In genomic region chr7:833601-834258, GRCh38 we compare ENCODE assay signal across 13 cellular contexts. TPM values are rescaled to one million over a fixed set of nuclear protein-coding genes. Genes with fewer than 3 reads are reported as not detected.
DNase-seq lines count a peak whose midpoint lies in the region; TF ChIP-seq lines count a peak whose summit lies in the region.
"Had no signal": no experiment of that assay in that cellular context is flagged by ENCODE, and none has a peak within 500 bp of the region (broad histone marks: within the 10 kb centered on the region; RNA-seq: fewer than 3 reads in every experiment).

No MANE protein-coding gene starts in this region.

- POLR2A ChIA-PET in HEK293 (lab: Yijun Ruan, JAX), result no interaction called here

- no peak overlapping the region for H4K8ac ChIP-seq in mesendoderm (ENCODE audit: low read depth, low read length)

- no peak overlapping the region for H3K23ac ChIP-seq in mesendoderm (ENCODE audit: low read length)

- CTCF ChIA-PET in HEK293 (lab: Yijun Ruan, JAX), result interaction anchor here (0.6 to 1.3 kb wide), 3 partner anchors 15 to 62 kb away, joined by 3 to 5 read pairs (median 3); no protein-coding TSS in a partner anchor

- peaks cover 6 to 9% of the 10 kb centered on the region in 2 experiments; a peak in 2 of 3 replicates for H3K36me3 ChIP-seq in HEK293 (ENCODE audit: control insufficient read depth in 2 of 2, insufficient read depth in 1 of 2, low read length in 2 of 2)
- H3K36me3 ChIP-seq in ascending aorta, result peaks cover 2 to 3% of the 10 kb centered on the region in 2 donors
- H3K36me3 ChIP-seq in right atrium auricular region, result no peaks in the 10 kb centered on the region
- peaks cover 0 to 37% (median 7%) of the 10 kb centered on the region in 6 donors for H3K36me3 ChIP-seq in spleen
- peaks cover 5% of the 10 kb centered on the region for H3K36me3 ChIP-seq in mesendoderm (ENCODE audit: control insufficient read depth, insufficient read depth, low read length)

- no peak overlapping the region for H2BK120ac ChIP-seq in mesendoderm (ENCODE audit: low read depth, low read length)

- H2AK5ac ChIP-seq in mesendoderm (ENCODE audit: low read length), result no peak overlapping the region

- H3K4me3 ChIP-seq in HEK293 (ENCODE audit: low read depth, low read length) (no peak overlapping the region), ascending aorta (no peak overlapping the region), right atrium auricular region (no peak overlapping the region), spleen (no peak overlapping the region), mesendoderm (ENCODE audit: low read length) (no peak overlapping the region)

- H3K79me1 ChIP-seq in mesendoderm (ENCODE audit: low read length), result peaks cover 28% of the 10 kb centered on the region

- intact Hi-C loops in ascending aorta (cut with DNase I), result loop anchor here (2.0 kb wide), 1 partner anchor 47 kb away; no protein-coding TSS in a partner anchor
- intact Hi-C loops in spleen (cut with DNase I; ENCODE audit: low total_unique reads), result loop anchor here (10.0 kb wide), 1 partner anchor 49 kb away; no protein-coding TSS in a partner anchor

- TF ChIP-seq POLR2A in spleen (IDR thresholded peaks at IDR 0.05), result no peak

- TF ChIP-seq CTCF in HEK293 (tag by site-specific recombination; IDR thresholded peaks at IDR 0.05), result no peak
- TF ChIP-seq CTCF in ascending aorta (IDR thresholded peaks at IDR 0.05), result no peak
- TF ChIP-seq CTCF in right atrium auricular region (IDR thresholded peaks at IDR 0.05), result no peak
- TF ChIP-seq CTCF in spleen (IDR thresholded peaks at IDR 0.05 in 8 of 11, conservative IDR thresholded peaks at IDR 0.05 in 3 of 11), result no peak

- H3K4ac ChIP-seq in mesendoderm (ENCODE audit: low read depth, low read length), result no peak overlapping the region

- H3K4me1 ChIP-seq in HEK293 (ENCODE audit: control insufficient read depth, insufficient read depth, low read length), result peaks cover 13% of the 10 kb centered on the region
- peaks cover 23 to 67% of the 10 kb centered on the region in 2 donors for H3K4me1 ChIP-seq in ascending aorta
- H3K4me1 ChIP-seq in right atrium auricular region, result peaks cover 0 to 94% of the 10 kb centered on the region in 2 donors
- H3K4me1 ChIP-seq in spleen, result peaks cover 21 to 79% (median 57%) of the 10 kb centered on the region in 6 donors
- H3K4me1 ChIP-seq in mesendoderm (ENCODE audit: control insufficient read depth, low read depth, low read length), result no peaks in the 10 kb centered on the region

- no peak overlapping the region for H2BK15ac ChIP-seq in mesendoderm (replicated peaks; ENCODE audit: low read depth)

- H3K27ac ChIP-seq in HEK293 (ENCODE audit: extremely low read depth, low read depth, low read length) (no peak overlapping the region), ascending aorta (peak overlapping the region; percentile 89 to 93), right atrium auricular region (peak overlapping the region; percentile 88 to 98), spleen (peak overlapping the region in 2 of 8 donors; percentile 14 to 82), mesendoderm (ENCODE audit: low read depth, low read length) (no peak overlapping the region)

- H2BK5ac ChIP-seq in mesendoderm (ENCODE audit: low read length), result no peak overlapping the region

- H3K4me2 ChIP-seq in mesendoderm (ENCODE audit: low read length), result no peak overlapping the region

- H3K27me3 ChIP-seq in ascending aorta (no peaks in the 10 kb centered on the region), right atrium auricular region (no peaks in the 10 kb centered on the region), spleen (replicated peaks in 1 of 7) (no peaks in the 10 kb centered on the region), mesendoderm (ENCODE audit: insufficient read depth, low read length, poor library complexity) (no peaks in the 10 kb centered on the region)

- no peak overlapping the region for H4K5ac ChIP-seq in mesendoderm (ENCODE audit: low read length)

- H3K9ac ChIP-seq in mesendoderm (ENCODE audit: low read length), result no peak overlapping the region
- H3K9ac ChIP-seq: parathyroid adenoma had no signal

- H3K9me3 ChIP-seq in HEK293 (ENCODE audit: control insufficient read depth, insufficient read depth, low read depth, low read length) (no peaks in the 10 kb centered on the region), ascending aorta (no peaks in the 10 kb centered on the region), right atrium auricular region (no peaks in the 10 kb centered on the region), spleen (no peaks in the 10 kb centered on the region)

- no peak overlapping the region for H3K56ac ChIP-seq in mesendoderm (ENCODE audit: low read length)

- no peak for DNase-seq in ascending aorta (ENCODE audit: low spot score in 2 of 2)
- DNase-seq in right atrium auricular region (ENCODE audit: low spot score), result no peak
- peak; percentile 48 for DNase-seq in spleen
- DNase-seq in activated T-cell treated with anti-CD3 and anti-CD28 coated beads for 4 hours, result no peak
- no peak for DNase-seq in SKM-1 (lab: John Stamatoyannopoulos, UW; ENCODE audit: unreplicated experiment)
- DNase-seq in mesendoderm, result no peak
- no peak for DNase-seq in NOMO-1 treated with DMSO at 0.1 percent for 48 hours (lab: John Stamatoyannopoulos, UW; ENCODE audit: unreplicated experiment)
- DNase-seq: activated CD4-positive, alpha-beta T cell treated with anti-CD3 and anti-CD28 coated beads for 4 hours; amniotic stem cell; NCI-H1092; NCI-H524 treated with DMSO at 0.1 percent for 48 hours had no signal

- H3K18ac ChIP-seq in mesendoderm (ENCODE audit: low read length), result no peak overlapping the region

- H3K79me2 ChIP-seq in mesendoderm (ENCODE audit: control insufficient read depth, insufficient read depth, low read length), result peaks cover 61% of the 10 kb centered on the region

- WGBS in spleen, 5 donors, result 78 to 96% (median 90%) methylated on average over 8 of the region's 8 CpGs
- WGBS in mesendoderm (ENCODE audit: extremely low coverage, insufficient coverage, low lambda C conversion rate), result no CpG with 5 or more reads among the region's 8 CpGs

TF ChIP-seq in HEK293, 187 proteins besides CTCF, POLR2A, EP300 and RAD21:
- TF ChIP-seq ZFHX2 (tag by site-specific recombination; conservative IDR thresholded peaks at IDR 0.05) (peak; percentile 54), ZNF211 (tag by site-specific recombination; IDR thresholded peaks at IDR 0.05; ENCODE audit: low read depth) (no peak), EGR2 (tag by site-specific recombination; IDR thresholded peaks at IDR 0.05; ENCODE audit: low read depth) (peak; percentile 83)

RNA-seq across cellular contexts. Expression of gene SUN1, which starts 1.5 kb away (rescaled TPM):
- total RNA-seq in ascending aorta (186 TPM), right atrium auricular region (10 to 100 TPM; 84.4 to 97.5 TPM), spleen (100 to 1,000 TPM; 103 to 181 (median 154) TPM)
- 10 to 100 TPM; 33.2 to 59.5 (median 54.9) TPM for polyA plus RNA-seq in spleen
- polyA plus RNA-seq in mesendoderm (2013, experiment 1 of 2), result 47.7 TPM
- 47.9 TPM for polyA plus RNA-seq in mesendoderm (2013, experiment 2 of 2)

RNA-seq across cellular contexts. Expression of gene GET4, which starts 42.6 kb away (rescaled TPM):
- total RNA-seq in ascending aorta (4.2 TPM), right atrium auricular region (10 to 100 TPM; 16.1 to 19.7 TPM), spleen (10 to 100 TPM; 25.4 to 39.5 (median 34.4) TPM)
- polyA plus RNA-seq in spleen, result 10 to 100 TPM; 40.0 to 63.0 (median 53.9) TPM
- polyA plus RNA-seq in mesendoderm (2013, experiment 1 of 2), result 35.9 TPM
- polyA plus RNA-seq in mesendoderm (2013, experiment 2 of 2), result 35.8 TPM

Comparison
In these comparisons a context has a peak if more than half of its experiments do, and no peak if none do; other contexts are left out.
1. H3K27ac ChIP-seq: peak in ascending aorta (2 of 2) and right atrium auricular region (2 of 2); none in HEK293 (single experiment) and mesendoderm (single experiment).